Comparison of ENCODE assay signal across 2 cellular contexts in the genomic region with DNA sequence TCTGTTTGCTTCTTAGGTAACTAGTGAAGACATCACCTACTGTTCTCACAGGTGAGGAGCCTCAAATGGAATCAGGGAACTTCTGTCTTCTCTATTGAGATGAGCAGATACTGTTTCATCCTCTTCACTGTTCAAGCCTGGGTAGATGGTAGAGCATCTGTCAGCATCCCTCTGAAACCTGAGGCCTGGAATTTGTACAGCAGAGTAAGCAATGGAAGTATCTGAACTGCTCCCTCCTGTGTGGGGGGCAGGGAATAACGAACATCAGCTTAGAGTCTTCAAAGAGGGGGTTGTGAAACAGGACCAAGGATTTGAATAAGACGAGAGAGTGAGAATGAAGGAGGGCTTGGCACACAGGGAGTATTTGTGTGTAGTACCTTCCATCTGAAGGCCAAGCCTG.
TF ChIP-seq lines count a peak whose summit lies in the region.

No MANE protein-coding gene starts in this region.

TF ChIP-seq in HepG2, 621 proteins besides CTCF, POLR2A, EP300 and RAD21:
- TF ChIP-seq NAIF1 (CRISPR knock-in tag; IDR thresholded peaks at IDR 0.05; ENCODE audit: borderline replicate concordance) (no peak), ZNF331 (CRISPR knock-in tag; IDR thresholded peaks at IDR 0.05) (no peak), KDM2A (CRISPR knock-in tag; IDR thresholded peaks at IDR 0.05; ENCODE audit: borderline replicate concordance, low read depth) (no peak)

TF ChIP-seq in H1, 55 proteins besides CTCF, POLR2A, EP300 and RAD21:
- TF ChIP-seq KDM4A (IDR thresholded peaks at IDR 0.05; ENCODE audit: low read depth, low read length, severe bottlenecking): no peak
- no peak for TF ChIP-seq RNF2 (IDR thresholded peaks at IDR 0.05; ENCODE audit: borderline replicate concordance, low read depth, low read length, missing control alignments, poor library complexity, severe bottlenecking)
- TF ChIP-seq RBBP5 (IDR thresholded peaks at IDR 0.05; ENCODE audit: borderline replicate concordance, low read depth, low read length): no peak
- TF ChIP-seq SAP30 (IDR thresholded peaks at IDR 0.05; ENCODE audit: insufficient read depth, insufficient replicate concordance, low read length): no peak
- no peak for TF ChIP-seq SUZ12 (IDR thresholded peaks at IDR 0.05; ENCODE audit: low read length)
- TF ChIP-seq RXRA (IDR thresholded peaks at IDR 0.05; ENCODE audit: insufficient read depth, low read depth, low read length): no peak
- no peak for TF ChIP-seq POLR2AphosphoS5 (IDR thresholded peaks at IDR 0.05; ENCODE audit: low read depth, low read length)
- TF ChIP-seq RFX5 (IDR thresholded peaks at IDR 0.05; ENCODE audit: borderline replicate concordance, low read depth, low read length): no peak
- no peak for TF ChIP-seq JUN (IDR thresholded peaks at IDR 0.05; ENCODE audit: low read depth, low read length)
- no peak for TF ChIP-seq SIRT6 (IDR thresholded peaks at IDR 0.05; ENCODE audit: low read length)
- no peak for TF ChIP-seq TCF12 (IDR thresholded peaks at IDR 0.05; ENCODE audit: low read depth, low read length)
- TF ChIP-seq, protein P1, sequence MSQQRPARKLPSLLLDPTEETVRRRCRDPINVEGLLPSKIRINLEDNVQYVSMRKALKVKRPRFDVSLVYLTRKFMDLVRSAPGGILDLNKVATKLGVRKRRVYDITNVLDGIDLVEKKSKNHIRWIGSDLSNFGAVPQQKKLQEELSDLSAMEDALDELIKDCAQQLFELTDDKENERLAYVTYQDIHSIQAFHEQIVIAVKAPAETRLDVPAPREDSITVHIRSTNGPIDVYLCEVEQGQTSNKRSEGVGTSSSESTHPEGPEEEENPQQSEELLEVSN (IDR thresholded peaks at IDR 0.05): no peak
- TF ChIP-seq TEAD4 (IDR thresholded peaks at IDR 0.05; ENCODE audit: low read depth, low read length): no peak
- TF ChIP-seq KDM5A (IDR thresholded peaks at IDR 0.05; ENCODE audit: low read length): no peak
